32 cellular contexts compared by ENCODE assay signal in the genomic region with DNA sequence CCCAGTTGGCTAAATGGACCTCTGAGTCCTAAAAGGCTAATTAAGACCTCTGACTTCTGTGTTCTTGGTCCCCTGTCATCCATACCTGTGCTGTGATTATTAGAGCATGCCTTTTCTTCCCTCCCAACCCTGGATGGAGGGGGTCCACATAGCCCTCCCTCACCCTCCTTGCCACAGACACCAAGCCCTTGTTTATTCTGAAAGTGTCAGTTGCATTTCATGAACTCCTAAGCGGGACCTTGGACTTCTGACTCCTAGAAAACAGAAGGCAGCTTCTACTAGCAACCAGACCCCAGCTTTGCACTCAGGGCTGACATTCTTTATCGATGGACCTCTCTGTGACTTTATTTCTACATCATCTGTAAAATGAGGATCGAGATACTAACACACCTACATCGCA. TPM values are rescaled to one million over a fixed set of nuclear protein-coding genes. Genes with fewer than 3 reads are reported as not detected.
"Had no signal": no experiment of that assay in that cellular context is flagged by ENCODE, and none has a peak within 500 bp of the region (broad histone marks: within the 10 kb centered on the region; RNA-seq: fewer than 3 reads in every experiment).

No MANE protein-coding gene starts in this region.

- H3K27me3 ChIP-seq: ovary, testis, uterus had no signal

- H3K4me1 Mint-ChIP-seq: naive B cell; stimulated activated memory B cell treated with anti-CD40 and anti-IgM and Interleukin-4, amounts not matched to agents 10 μg/mL and 1 μg/mL and 100 μg/mL, for 72 hours; stimulated activated naive CD8-positive, alpha-beta T cell treated with anti-CD3 and anti-CD28 coated beads, Interleukin-15, amount 100 ng/mL, for 72 hours had no signal

- H3K79me2 ChIP-seq: parathyroid adenoma had no signal

- H3K4me3 ChIP-seq: ovary, psoas muscle, skin epidermis, smooth muscle cell, spleen, suprapubic skin, testis, tibial artery, upper lobe of right lung, uterus had no signal

- H3K27ac ChIP-seq: ovary, parathyroid adenoma, psoas muscle, skin epidermis, spleen, suprapubic skin, testis, tibial artery, upper lobe of right lung, uterus had no signal

- H3K9me3 Mint-ChIP-seq: naive B cell; naive thymus-derived CD8-positive, alpha-beta T cell; natural killer cell treated with Interleukin-12 subunit alpha and Interleukin-12 subunit beta and Interleukin-15 and Interleukin-18, amount 100 ng/mL, for 72 hours; nephron progenitor cell; stimulated activated memory B cell treated with anti-CD40 and anti-IgM and Interleukin-4, amounts not matched to agents 10 μg/mL and 1 μg/mL and 100 μg/mL, for 72 hours; stimulated activated naive CD8-positive, alpha-beta T cell treated with anti-CD3 and anti-CD28 coated beads, Interleukin-15, amount 100 ng/mL, for 72 hours; type B pancreatic cell had no signal

- H3K36me3 Mint-ChIP-seq: naive B cell; naive thymus-derived CD8-positive, alpha-beta T cell; natural killer cell treated with Interleukin-12 subunit alpha and Interleukin-12 subunit beta and Interleukin-15 and Interleukin-18, amount 100 ng/mL, for 72 hours; stimulated activated memory B cell treated with anti-CD40 and anti-IgM and Interleukin-4, amounts not matched to agents 10 μg/mL and 1 μg/mL and 100 μg/mL, for 72 hours; type B pancreatic cell had no signal

- H3K27ac Mint-ChIP-seq: natural killer cell treated with Interleukin-12 subunit alpha and Interleukin-12 subunit beta and Interleukin-15 and Interleukin-18, amount 100 ng/mL, for 72 hours; nephron progenitor cell; progenitor cell of endocrine pancreas; stimulated activated memory B cell treated with anti-CD40 and anti-IgM and Interleukin-4, amounts not matched to agents 10 μg/mL and 1 μg/mL and 100 μg/mL, for 72 hours; stimulated activated naive CD8-positive, alpha-beta T cell treated with anti-CD3 and anti-CD28 coated beads, Interleukin-15, amount 100 ng/mL, for 72 hours had no signal

- H3K4me3 Mint-ChIP-seq: naive B cell; naive thymus-derived CD8-positive, alpha-beta T cell; natural killer cell treated with Interleukin-12 subunit alpha and Interleukin-12 subunit beta and Interleukin-15 and Interleukin-18, amount 100 ng/mL, for 72 hours; nephron progenitor cell; stimulated activated memory B cell treated with anti-CD40 and anti-IgM and Interleukin-4, amounts not matched to agents 10 μg/mL and 1 μg/mL and 100 μg/mL, for 72 hours; stimulated activated naive CD8-positive, alpha-beta T cell treated with anti-CD3 and anti-CD28 coated beads, Interleukin-15, amount 100 ng/mL, for 72 hours; type B pancreatic cell had no signal

- H3K9me3 ChIP-seq: ovary, psoas muscle, spleen, suprapubic skin, testis, tibial artery, upper lobe of right lung, uterus had no signal

- H3K9ac ChIP-seq: parathyroid adenoma had no signal

- DNase-seq: naive B cell; naive thymus-derived CD8-positive, alpha-beta T cell; nephron progenitor cell; occipital lobe; ovary; right cardiac atrium; spleen; stimulated activated CD4-positive, alpha-beta T cell treated with anti-CD3 and anti-CD28 coated beads, Interleukin-12 subunit alpha, Interleukin-12 subunit beta, amount 100 ng/mL, for 4 hours; stimulated activated CD4-positive, alpha-beta T cell treated with anti-CD3 and anti-CD28 coated beads, Interleukin-1b, Interleukin-23, amount 100 ng/mL, for 48 hours; stimulated activated CD4-positive, alpha-beta T cell treated with anti-CD3 and anti-CD28 coated beads, Interleukin-4, amount 100 ng/mL, for 1 hour; stimulated activated CD4-positive, alpha-beta T cell treated with anti-CD3 and anti-CD28 coated beads, Interleukin-4, amount 100 ng/mL, for 4 hours; stimulated activated CD8-positive, alpha-beta memory T cell treated with anti-CD3 and anti-CD28 coated beads, Interleukin-4, amount 100 ng/mL, for 48 hours; stimulated activated naive CD4-positive, alpha-beta T cell; stimulated activated naive CD8-positive, alpha-beta T cell treated with anti-CD3 and anti-CD28 coated beads, Interleukin-15, amount 100 ng/mL, for 72 hours; stimulated activated naive CD8-positive, alpha-beta T cell treated with anti-CD3 and anti-CD28 coated beads, Interleukin-15, Interleukin-2, amounts not matched to agents 100 U/mL and 50 U/mL, for 24 hours; substantia nigra; testis; tibial artery; upper lobe of right lung; uterus had no signal

- H2AFZ ChIP-seq: parathyroid adenoma had no signal

- H3K4me1 ChIP-seq: parathyroid adenoma, psoas muscle, suprapubic skin, testis, tibial artery, upper lobe of right lung, uterus had no signal

- H3K4me2 ChIP-seq: smooth muscle cell had no signal

- H3K36me3 ChIP-seq: ovary, spleen, suprapubic skin, tibial artery, upper lobe of right lung, uterus had no signal

RNA-seq across cellular contexts. Expression of gene WNT9B, which starts 38.1 kb away (rescaled TPM):
- total RNA-seq: myocyte; naive thymus-derived CD8-positive, alpha-beta T cell; natural killer cell treated with Interleukin-12 subunit alpha and Interleukin-12 subunit beta and Interleukin-15 and Interleukin-18, amount 100 ng/mL, for 72 hours; occipital lobe; sciatic nerve; smooth muscle cell; urinary bladder had no signal
- polyA plus RNA-seq: naive thymus-derived CD8-positive, alpha-beta T cell; smooth muscle cell had no signal
